Comparison of ENCODE assay signal across 1 cellular context in genomic region chr20:25623736-25624499, GRCh38.
TF ChIP-seq lines count a peak whose summit lies in the region.

NANP (minus strand) TSS chr20:25624014; CDS start chr20:25623948, 66 bp downstream.

TF ChIP-seq in HepG2, 621 proteins besides CTCF, POLR2A, EP300 and RAD21 (continued from another document and continues in another):
- TF ChIP-seq CBX2 (IDR thresholded peaks at IDR 0.05; ENCODE audit: low read depth, low read length) (no peak), CBX2 (CRISPR knock-in tag; IDR thresholded peaks at IDR 0.05; ENCODE audit: low read depth) (peak; percentile 100), ZNF652 (CRISPR knock-in tag; IDR thresholded peaks at IDR 0.05; ENCODE audit: borderline replicate concordance, low read depth) (no peak; the same call in none of the 2 replicates), HNRNPK (IDR thresholded peaks at IDR 0.05; ENCODE audit: low read depth, low read length, poor library complexity, severe bottlenecking) (peak; percentile 81), ZNF605 (CRISPR knock-in tag; IDR thresholded peaks at IDR 0.05) (peak; percentile 95), MEF2D (CRISPR knock-in tag; IDR thresholded peaks at IDR 0.05) (peak; percentile 90), ELF3 (CRISPR knock-in tag; IDR thresholded peaks at IDR 0.05) (peak; percentile 60), DR1 (CRISPR knock-in tag; IDR thresholded peaks at IDR 0.05) (peak; percentile 96), ZNF770 (CRISPR knock-in tag; IDR thresholded peaks at IDR 0.05) (peak; percentile 85), BCL6 (CRISPR knock-in tag; IDR thresholded peaks at IDR 0.05) (peak; percentile 60; the same call in 1 of the 2 replicates), LRRFIP1 (CRISPR knock-in tag; conservative IDR thresholded peaks at IDR 0.05) (0 out of 2 replicates have a peak, but pooled peaks have one; percentile 25), ZNF777 (CRISPR knock-in tag; IDR thresholded peaks at IDR 0.05) (peak; percentile 88), ZNF136 (CRISPR knock-in tag; IDR thresholded peaks at IDR 0.05; ENCODE audit: low read depth) (peak; percentile 94; the same call in 1 of the 2 replicates), GLMP (CRISPR knock-in tag; IDR thresholded peaks at IDR 0.05; ENCODE audit: borderline replicate concordance) (0 out of 2 replicates have a peak, but pooled peaks have one; percentile 13), ZNF275 (CRISPR knock-in tag; IDR thresholded peaks at IDR 0.05; ENCODE audit: borderline replicate concordance) (peak; percentile 74; the same call in 1 of the 2 replicates), ZNF576 (CRISPR knock-in tag; IDR thresholded peaks at IDR 0.05) (peak; percentile 91; the same call in 1 of the 2 replicates), ZNF720 (CRISPR knock-in tag; IDR thresholded peaks at IDR 0.05) (0 out of 2 replicates have a peak, but pooled peaks have one; percentile 18), ZSCAN9 (CRISPR knock-in tag; IDR thresholded peaks at IDR 0.05; ENCODE audit: borderline replicate concordance) (peak; percentile 96), SETDB1 (CRISPR knock-in tag; IDR thresholded peaks at IDR 0.05; ENCODE audit: borderline replicate concordance) (no peak), ZNF562 (CRISPR knock-in tag; IDR thresholded peaks at IDR 0.05; ENCODE audit: borderline replicate concordance) (no peak; the same call in 1 of the 2 replicates), ZNF615 (CRISPR knock-in tag; IDR thresholded peaks at IDR 0.05; ENCODE audit: borderline replicate concordance) (peak; percentile 94; the same call in 1 of the 2 replicates), ZNF747 (CRISPR knock-in tag; IDR thresholded peaks at IDR 0.05; ENCODE audit: borderline replicate concordance) (peak; percentile 99), ZFP37 (CRISPR knock-in tag; IDR thresholded peaks at IDR 0.05; ENCODE audit: borderline replicate concordance) (peak; percentile 95; the same call in 1 of the 2 replicates), ZNF331 (CRISPR knock-in tag; IDR thresholded peaks at IDR 0.05) (peak; percentile 92), SKI (IDR thresholded peaks at IDR 0.05; ENCODE audit: partially characterized antibody) (peak; percentile 92), ZNF703 (CRISPR knock-in tag; IDR thresholded peaks at IDR 0.05; ENCODE audit: borderline replicate concordance) (peak; percentile 97), BCL3 (CRISPR knock-in tag; IDR thresholded peaks at IDR 0.05) (peak; percentile 99), ZNF557 (CRISPR knock-in tag; IDR thresholded peaks at IDR 0.05) (peak; percentile 90; the same call in 1 of the 2 replicates), NR2F1 (CRISPR knock-in tag; IDR thresholded peaks at IDR 0.05) (peak in 1 of 2 experiments; percentile 33; a peak in 2 of 4 replicates), ZFY (CRISPR knock-in tag; IDR thresholded peaks at IDR 0.05) (peak; percentile 96), SOX13 (IDR thresholded peaks at IDR 0.05) (peak; percentile 30), SOX13 (CRISPR knock-in tag; conservative IDR thresholded peaks at IDR 0.05 in 1 of 2, IDR thresholded peaks at IDR 0.05 in 1 of 2) (peak in 1 of 2 experiments; percentile 42; a peak in 2 of 4 replicates), RELA (CRISPR knock-in tag; IDR thresholded peaks at IDR 0.05) (peak; percentile 22; the same call in 1 of the 2 replicates), MBD4 (IDR thresholded peaks at IDR 0.05; ENCODE audit: borderline replicate concordance, low read length) (no peak), KLF15 (CRISPR knock-in tag; IDR thresholded peaks at IDR 0.05; ENCODE audit: borderline replicate concordance) (peak; percentile 97), KMT2A (CRISPR knock-in tag; IDR thresholded peaks at IDR 0.05) (peak; percentile 98), REST (IDR thresholded peaks at IDR 0.05; ENCODE audit: borderline replicate concordance in 1 of 2, low read depth in 1 of 2, low read length in 2 of 2) (peak in 1 of 2 experiments; percentile 54; a peak in 1 of 4 replicates), ZBTB46 (CRISPR knock-in tag; IDR thresholded peaks at IDR 0.05; ENCODE audit: borderline replicate concordance) (no peak), SP4 (CRISPR knock-in tag; IDR thresholded peaks at IDR 0.05) (peak; percentile 91), NR1H2 (CRISPR knock-in tag; IDR thresholded peaks at IDR 0.05; ENCODE audit: borderline replicate concordance, low read depth) (peak; percentile 97), ZNF510 (CRISPR knock-in tag; IDR thresholded peaks at IDR 0.05; ENCODE audit: low read depth) (peak; percentile 89; the same call in 1 of the 2 replicates), ZNF597 (CRISPR knock-in tag; IDR thresholded peaks at IDR 0.05) (no peak), CHD2 (IDR thresholded peaks at IDR 0.05; ENCODE audit: low read depth, low read length) (peak; percentile 98), HOMEZ (CRISPR knock-in tag; IDR thresholded peaks at IDR 0.05; ENCODE audit: low read depth) (peak; percentile 11; the same call in 1 of the 2 replicates), ESRRA (CRISPR knock-in tag; IDR thresholded peaks at IDR 0.05; ENCODE audit: low read depth) (peak; percentile 43), MEIS2 (CRISPR knock-in tag; IDR thresholded peaks at IDR 0.05) (no peak; the same call in none of the 2 replicates), HOXA7 (CRISPR knock-in tag; IDR thresholded peaks at IDR 0.05) (no peak)
